Comparison of ENCODE assay signal across 1 cellular context in genomic region chr11:32110795-32111194, GRCh38.
TF ChIP-seq lines count a peak whose summit lies in the region.

No MANE protein-coding gene starts in this region.

TF ChIP-seq in IMR-90, 13 proteins besides CTCF, POLR2A, EP300 and RAD21 (continued from another document):
- TF ChIP-seq, protein P1, sequence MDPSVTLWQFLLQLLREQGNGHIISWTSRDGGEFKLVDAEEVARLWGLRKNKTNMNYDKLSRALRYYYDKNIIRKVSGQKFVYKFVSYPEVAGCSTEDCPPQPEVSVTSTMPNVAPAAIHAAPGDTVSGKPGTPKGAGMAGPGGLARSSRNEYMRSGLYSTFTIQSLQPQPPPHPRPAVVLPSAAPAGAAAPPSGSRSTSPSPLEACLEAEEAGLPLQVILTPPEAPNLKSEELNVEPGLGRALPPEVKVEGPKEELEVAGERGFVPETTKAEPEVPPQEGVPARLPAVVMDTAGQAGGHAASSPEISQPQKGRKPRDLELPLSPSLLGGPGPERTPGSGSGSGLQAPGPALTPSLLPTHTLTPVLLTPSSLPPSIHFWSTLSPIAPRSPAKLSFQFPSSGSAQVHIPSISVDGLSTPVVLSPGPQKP (IDR thresholded peaks at IDR 0.05; ENCODE audit: borderline replicate concordance, low read depth, low read length), result no peak
